8 cellular contexts compared by ENCODE assay signal in the genomic region with DNA sequence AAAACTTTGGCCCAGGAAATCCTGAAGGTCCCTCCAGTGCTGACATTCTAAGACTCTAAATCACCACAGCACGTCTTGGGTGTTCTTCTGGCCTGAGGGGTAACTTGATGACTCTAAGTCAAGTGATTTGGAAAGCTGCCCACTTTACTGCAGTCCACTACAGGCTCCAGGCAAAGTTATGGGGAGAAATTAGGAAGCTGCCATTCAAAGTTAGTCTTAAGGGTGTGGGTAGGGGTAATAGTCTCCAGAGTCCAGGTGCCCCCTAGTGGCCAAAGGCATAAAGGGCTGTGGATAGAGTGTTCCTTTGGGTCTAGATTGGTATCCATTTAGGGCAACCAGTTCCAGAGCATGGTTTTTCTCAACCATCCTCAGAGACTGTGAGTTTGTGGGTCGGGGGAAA. TPM values are rescaled to one million over a fixed set of nuclear protein-coding genes. Genes with fewer than 3 reads are reported as not detected.
DNase-seq lines count a peak whose midpoint lies in the region; ATAC-seq and TF ChIP-seq lines count a peak whose summit lies in the region.

No MANE protein-coding gene starts in this region.

- no peak overlapping the region for H3K4me3 Mint-ChIP-seq in CD8-positive, alpha-beta T cell
- H3K4me3 Mint-ChIP-seq in activated naive CD8-positive, alpha-beta T cell treated with anti-CD3 and anti-CD28 coated beads, Interleukin-2, amount 10 ng/mL, durations not matched to agents 7 days and 5 days: no peak overlapping the region

- peaks cover 5% of the 10 kb centered on the region for H3K27me3 Mint-ChIP-seq in CD8-positive, alpha-beta T cell (ENCODE audit: low read depth)
- peaks cover 3% of the 10 kb centered on the region for H3K27me3 Mint-ChIP-seq in activated naive CD8-positive, alpha-beta T cell treated with anti-CD3 and anti-CD28 coated beads, Interleukin-2, amount 10 ng/mL, durations not matched to agents 7 days and 5 days

- H3K27ac ChIP-seq in CD8-positive, alpha-beta T cell (ENCODE audit: low read depth, low read length): no peak overlapping the region
- H3K27ac ChIP-seq in cardiac muscle cell: no peak overlapping the region

- POLR2A ChIA-PET in CD8-positive, alpha-beta T cell (lab: Charles Lee): no interaction called here
- POLR2A ChIA-PET in activated naive CD8-positive, alpha-beta T cell treated with anti-CD3 and anti-CD28 coated beads, Interleukin-2, amount 10 ng/mL, durations not matched to agents 7 days and 5 days (lab: Charles Lee): no interaction called here

- CTCF ChIA-PET in CD8-positive, alpha-beta T cell (lab: Charles Lee): interaction anchor here (0.6 to 1.9 kb wide), 3 partner anchors 10 to 151 kb away, joined by 3 to 5 read pairs (median 5); no protein-coding TSS in a partner anchor

- H3K9me3 Mint-ChIP-seq in CD8-positive, alpha-beta T cell: no peaks in the 10 kb centered on the region
- no peaks in the 10 kb centered on the region for H3K9me3 Mint-ChIP-seq in activated naive CD8-positive, alpha-beta T cell treated with anti-CD3 and anti-CD28 coated beads, Interleukin-2, amount 10 ng/mL, durations not matched to agents 7 days and 5 days

- intact Hi-C loops in CD8-positive, alpha-beta T cell (cut with DNase I, micrococcal nuclease): loop anchor here (1.0 to 5.0 kb wide), 5 partner anchors 155 to 1220 kb away; no protein-coding TSS in a partner anchor

- no peaks in the 10 kb centered on the region for H3K27me3 ChIP-seq in CD8-positive, alpha-beta T cell (ENCODE audit: insufficient read depth, low read length)
- H3K27me3 ChIP-seq in cardiac muscle cell: no peaks in the 10 kb centered on the region

- H3K36me3 Mint-ChIP-seq in CD8-positive, alpha-beta T cell: no peaks in the 10 kb centered on the region
- no peaks in the 10 kb centered on the region for H3K36me3 Mint-ChIP-seq in activated naive CD8-positive, alpha-beta T cell treated with anti-CD3 and anti-CD28 coated beads, Interleukin-2, amount 10 ng/mL, durations not matched to agents 7 days and 5 days

- ATAC-seq in CD8-positive, alpha-beta T cell: no peak
- ATAC-seq in GM19452 (IDR thresholded peaks at IDR 0.05; ENCODE audit: unreplicated experiment) (peak; percentile 76), SK-N-SH treated with all-trans-retinoic acid at 6 μM for 48 hours (peak; percentile 98), HG02938 (IDR thresholded peaks at IDR 0.05; ENCODE audit: unreplicated experiment) (no peak)
- ATAC-seq in activated naive CD8-positive, alpha-beta T cell treated with anti-CD3 and anti-CD28 coated beads, Interleukin-2, amount 10 ng/mL, durations not matched to agents 7 days and 5 days (ENCODE audit: low read depth): peak; percentile 71

- H3K36me3 ChIP-seq in CD8-positive, alpha-beta T cell (ENCODE audit: insufficient read depth, low read length): no peaks in the 10 kb centered on the region
- H3K36me3 ChIP-seq in cardiac muscle cell: no peaks in the 10 kb centered on the region

- no peaks in the 10 kb centered on the region for H3K4me1 ChIP-seq in CD8-positive, alpha-beta T cell (ENCODE audit: insufficient read depth, low read length)
- no peaks in the 10 kb centered on the region for H3K4me1 ChIP-seq in cardiac muscle cell (ENCODE audit: low read depth)

- DNase-seq in CD8-positive, alpha-beta T cell: peak; percentile 5 to 67 (median 44)
- peak; percentile 65 for DNase-seq in LHCN-M2 (ENCODE audit: low read depth)
- DNase-seq in activated naive CD8-positive, alpha-beta T cell treated with anti-CD3 and anti-CD28 coated beads, Interleukin-2, amount 10 ng/mL, durations not matched to agents 7 days and 5 days: peak; percentile 45
- DNase-seq in cardiac muscle cell (ENCODE audit: low read depth in 1 of 2, low spot score in 1 of 2): peak; percentile 72 to 73
- DNase-seq in putamen (ENCODE audit: low spot score): peak; percentile 21

- no peaks in the 10 kb centered on the region for H3K9me3 ChIP-seq in CD8-positive, alpha-beta T cell (ENCODE audit: low read length)
- no peaks in the 10 kb centered on the region for H3K9me3 ChIP-seq in cardiac muscle cell (ENCODE audit: low read depth)

- H3K4me3 ChIP-seq in CD8-positive, alpha-beta T cell (ENCODE audit: low read depth, low read length): no peak overlapping the region
- no peak overlapping the region for H3K4me3 ChIP-seq in cardiac muscle cell

- peak; percentile 29 for TF ChIP-seq CTCF in CD8-positive, alpha-beta T cell (IDR thresholded peaks at IDR 0.05)
- TF ChIP-seq CTCF in cardiac muscle cell (IDR thresholded peaks at IDR 0.05; ENCODE audit: low read depth, low read length): peak; percentile 74

- H3K4me1 Mint-ChIP-seq in CD8-positive, alpha-beta T cell (ENCODE audit: low read depth): no peaks in the 10 kb centered on the region
- H3K4me1 Mint-ChIP-seq in activated naive CD8-positive, alpha-beta T cell treated with anti-CD3 and anti-CD28 coated beads, Interleukin-2, amount 10 ng/mL, durations not matched to agents 7 days and 5 days: no peaks in the 10 kb centered on the region

- H3K27ac Mint-ChIP-seq in CD8-positive, alpha-beta T cell: no peak overlapping the region
- no peak overlapping the region for H3K27ac Mint-ChIP-seq in activated naive CD8-positive, alpha-beta T cell treated with anti-CD3 and anti-CD28 coated beads, Interleukin-2, amount 10 ng/mL, durations not matched to agents 7 days and 5 days

TF ChIP-seq in SK-N-SH treated with all-trans-retinoic acid at 6 μM for 48 hours, 23 proteins besides CTCF, POLR2A, EP300 and RAD21:
- TF ChIP-seq, protein P1, sequence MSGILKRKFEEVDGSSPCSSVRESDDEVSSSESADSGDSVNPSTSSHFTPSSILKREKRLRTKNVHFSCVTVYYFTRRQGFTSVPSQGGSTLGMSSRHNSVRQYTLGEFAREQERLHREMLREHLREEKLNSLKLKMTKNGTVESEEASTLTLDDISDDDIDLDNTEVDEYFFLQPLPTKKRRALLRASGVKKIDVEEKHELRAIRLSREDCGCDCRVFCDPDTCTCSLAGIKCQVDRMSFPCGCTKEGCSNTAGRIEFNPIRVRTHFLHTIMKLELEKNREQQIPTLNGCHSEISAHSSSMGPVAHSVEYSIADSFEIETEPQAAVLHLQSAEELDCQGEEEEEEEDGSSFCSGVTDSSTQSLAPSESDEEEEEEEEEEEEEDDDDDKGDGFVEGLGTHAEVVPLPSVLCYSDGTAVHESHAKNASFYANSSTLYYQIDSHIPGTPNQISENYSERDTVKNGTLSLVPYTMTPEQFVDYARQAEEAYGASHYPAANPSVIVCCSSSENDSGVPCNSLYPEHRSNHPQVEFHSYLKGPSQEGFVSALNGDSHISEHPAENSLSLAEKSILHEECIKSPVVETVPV (CRISPR knock-in tag; IDR thresholded peaks at IDR 0.05): no peak
- TF ChIP-seq BACH2 (CRISPR knock-in tag; IDR thresholded peaks at IDR 0.05; ENCODE audit: borderline replicate concordance): no peak

RNA-seq across cellular contexts. Expression of a gene that starts 38.7 kb away (rescaled TPM):
- under 1 TPM; 0.16 to 0.17 TPM for total RNA-seq in CD8-positive, alpha-beta T cell
- total RNA-seq in LHCN-M2 (2014; rRNA removed) (11.5 and 12.8 TPM in 2 replicates), cardiac muscle cell (8.5 and 14.5 TPM in 2 replicates)
- polyA plus RNA-seq in LHCN-M2 (2012): 9.8 TPM
- under 1 TPM; 0.06 to 0.11 TPM for total RNA-seq in activated naive CD8-positive, alpha-beta T cell treated with anti-CD3 and anti-CD28 coated beads, Interleukin-2, amount 10 ng/mL, durations not matched to agents 7 days and 5 days
- polyA plus RNA-seq in cardiac muscle cell: 8.7 and 11.8 TPM in 2 replicates

Comparison
In these comparisons a context has a peak if more than half of its experiments do, and no peak if none do; other contexts are left out.
1. ATAC-seq: peak in GM19452 (single experiment), SK-N-SH treated with all-trans-retinoic acid at 6 μM for 48 hours (single experiment) and activated naive CD8-positive, alpha-beta T cell treated with anti-CD3 and anti-CD28 coated beads, Interleukin-2, amount 10 ng/mL, durations not matched to agents 7 days and 5 days (single experiment); none in CD8-positive, alpha-beta T cell (single experiment) and HG02938 (single experiment).
2. DNase-seq: peak in every context shown above with its lines; median percentile 72 in cardiac muscle cell; 65 in LHCN-M2; 45 in activated naive CD8-positive, alpha-beta T cell treated with anti-CD3 and anti-CD28 coated beads, Interleukin-2, amount 10 ng/mL, durations not matched to agents 7 days and 5 days; 44 in CD8-positive, alpha-beta T cell; 21 in putamen.